Comparison of ENCODE assay signal across 30 cellular contexts in the genomic region with DNA sequence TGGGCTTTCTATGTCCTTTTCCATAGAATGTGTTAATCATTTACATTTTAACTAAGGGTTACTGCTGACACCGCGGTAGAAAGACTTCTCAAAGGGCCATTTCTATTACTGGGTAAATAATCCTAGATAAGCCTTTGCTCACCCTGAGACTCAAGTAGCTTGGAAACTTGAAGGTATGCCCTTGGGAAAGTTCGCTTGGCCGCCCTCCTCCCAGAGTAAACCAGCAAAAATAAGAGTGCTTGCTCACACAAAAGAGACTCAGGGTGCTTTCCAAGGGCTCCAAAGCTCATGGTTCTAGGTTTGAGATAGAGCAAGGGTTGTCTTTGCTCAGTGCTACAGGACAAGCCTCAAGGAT.
A peak's percentile ranks its signal among the peaks of the same experiment; 100 is the strongest.
DNase-seq lines count a peak whose midpoint lies in the region; ATAC-seq, FAIRE-seq and TF ChIP-seq lines count a peak whose summit lies in the region.
"Had no signal": no experiment of that assay in that cellular context is flagged by ENCODE, and none has a peak within 500 bp of the region (broad histone marks: within the 10 kb centered on the region; RNA-seq: fewer than 3 reads in every experiment).

No MANE protein-coding gene starts in this region.

- 29% methylated on average over 4 of the region's 4 CpGs for WGBS in hepatocyte (ENCODE audit: low lambda C conversion rate, missing lambda C conversion rate)

- H3K36me3 ChIP-seq in hepatocyte (replicated peaks; ENCODE audit: insufficient read depth, low read depth) = no peaks in the 10 kb centered on the region
- H3K36me3 ChIP-seq in mucosa of rectum (ENCODE audit: control insufficient read depth in 2 of 2, insufficient read depth in 2 of 2, low read length in 2 of 2) = no peaks in the 10 kb centered on the region
- H3K36me3 ChIP-seq: prostate gland, sigmoid colon had no signal

- no peaks in the 10 kb centered on the region for H3K9me2 ChIP-seq in hepatocyte (replicated peaks; ENCODE audit: insufficient read depth)

- peak overlapping the region; percentile 71 for H3K27ac Mint-ChIP-seq in type B pancreatic cell
- H3K27ac Mint-ChIP-seq: activated CD8-positive, alpha-beta T cell treated with anti-CD3 and anti-CD28 coated beads for 36 hours; CD4-positive, alpha-beta T cell; stimulated activated naive B cell treated with anti-CD40 and anti-IgM and Interleukin-4, amounts not matched to agents 10 μg/mL and 1 μg/mL and 100 μg/mL, for 72 hours had no signal

- no peaks in the 10 kb centered on the region for H3K27me3 Mint-ChIP-seq in type B pancreatic cell
- H3K27me3 Mint-ChIP-seq: activated CD8-positive, alpha-beta T cell treated with anti-CD3 and anti-CD28 coated beads for 36 hours had no signal

- no peaks in the 10 kb centered on the region for H3K36me3 Mint-ChIP-seq in type B pancreatic cell
- H3K36me3 Mint-ChIP-seq: stimulated activated naive B cell treated with anti-CD40 and anti-IgM and Interleukin-4, amounts not matched to agents 10 μg/mL and 1 μg/mL and 100 μg/mL, for 72 hours had no signal

- no peak for TF ChIP-seq CTCF in hepatocyte (IDR thresholded peaks at IDR 0.05; ENCODE audit: poor library complexity)
- no peak for TF ChIP-seq CTCF in type B pancreatic cell (conservative IDR thresholded peaks at IDR 0.05)

- DNase-seq in activated CD8-positive, alpha-beta memory T cell treated with anti-CD3 and anti-CD28 coated beads, Interleukin-2, amount 50 U/mL, for 48 hours = peak; percentile 17
- DNase-seq in activated CD8-positive, alpha-beta memory T cell treated with anti-CD3 and anti-CD28 coated beads, Interleukin-2, amount 50 U/mL, for 4 hours = no peak
- DNase-seq in hepatocyte (ENCODE audit: low spot score) (peak; percentile 71), type B pancreatic cell (ENCODE audit: extremely low spot score, unreplicated experiment) (no peak), urothelium cell line (ENCODE audit: low spot score) (no peak)
- DNase-seq: activated CD4-positive, CD25-positive, alpha-beta regulatory T cell treated with anti-CD3 and anti-CD28 coated beads, Interleukin-2, amount 50 U/mL, for 72 hours; activated CD8-positive, alpha-beta T cell treated with anti-CD3 and anti-CD28 coated beads for 36 hours; activated gamma-delta T cell; CD4-positive, alpha-beta T cell; DMS 273 treated with DMSO at 0.1 percent for 48 hours; dorsolateral prefrontal cortex; HCEC 1CT; NCI-H1417 treated with DMSO at 0.1 percent for 48 hours; NCI-H2081; NCI-H226; NCI-H774; sigmoid colon; stimulated activated CD4-positive, alpha-beta T cell treated with anti-CD3 and anti-CD28 coated beads, Interleukin-4, amount 100 ng/mL, for 4 hours; stimulated activated naive B cell treated with anti-CD40 and anti-IgM and Interleukin-4, amounts not matched to agents 10 μg/mL and 1 μg/mL and 100 μg/mL, for 72 hours; testis had no signal

- H3K4me1 ChIP-seq in hepatocyte (ENCODE audit: insufficient read depth) = peaks cover 23% of the 10 kb centered on the region
- peaks cover 0 to 7% of the 10 kb centered on the region in 2 donors for H3K4me1 ChIP-seq in mucosa of rectum (ENCODE audit: control insufficient read depth in 2 of 2, insufficient read depth in 2 of 2, low read length in 2 of 2)
- H3K4me1 ChIP-seq: sigmoid colon, testis had no signal

- no peak for FAIRE-seq in urothelium cell line (lab: Jason Lieb, UNC)
- FAIRE-seq: astrocyte, HTR-8/SVneo, keratinocyte, TTC549 had no signal

- peaks cover 2% of the 10 kb centered on the region for H3K79me2 ChIP-seq in hepatocyte

- ATAC-seq in GM19463 (IDR thresholded peaks at IDR 0.05; ENCODE audit: unreplicated experiment) (no peak), GM21576 (IDR thresholded peaks at IDR 0.05; ENCODE audit: unreplicated experiment) (no peak)
- ATAC-seq: activated CD8-positive, alpha-beta T cell treated with anti-CD3 and anti-CD28 coated beads for 36 hours; stimulated activated naive B cell treated with anti-CD40 and anti-IgM and Interleukin-4, amounts not matched to agents 10 μg/mL and 1 μg/mL and 100 μg/mL, for 72 hours had no signal

- no peak overlapping the region for H2AFZ ChIP-seq in hepatocyte

- peak overlapping the region; percentile 47 for H3K4me2 ChIP-seq in hepatocyte

- H3K27me3 ChIP-seq in hepatocyte (no peaks in the 10 kb centered on the region), mucosa of rectum (ENCODE audit: control insufficient read depth in 2 of 2, insufficient read depth in 2 of 2, low read length in 2 of 2) (no peaks in the 10 kb centered on the region)
- H3K27me3 ChIP-seq: sigmoid colon, testis had no signal

- no peaks in the 10 kb centered on the region for H3K9me3 Mint-ChIP-seq in type B pancreatic cell
- H3K9me3 Mint-ChIP-seq: activated CD8-positive, alpha-beta T cell treated with anti-CD3 and anti-CD28 coated beads for 36 hours; CD4-positive, alpha-beta T cell had no signal

- no peak overlapping the region for H3K9ac ChIP-seq in mucosa of rectum (ENCODE audit: low read depth in 1 of 2, low read length in 2 of 2)

- H3K4me3 Mint-ChIP-seq in type B pancreatic cell = peak overlapping the region; percentile 1
- H3K4me3 Mint-ChIP-seq: activated CD8-positive, alpha-beta T cell treated with anti-CD3 and anti-CD28 coated beads for 36 hours; CD4-positive, alpha-beta T cell; stimulated activated naive B cell treated with anti-CD40 and anti-IgM and Interleukin-4, amounts not matched to agents 10 μg/mL and 1 μg/mL and 100 μg/mL, for 72 hours had no signal

- H3K9me3 ChIP-seq in hepatocyte (ENCODE audit: low read depth) = no peaks in the 10 kb centered on the region
- no peaks in the 10 kb centered on the region for H3K9me3 ChIP-seq in mucosa of rectum (ENCODE audit: control insufficient read depth in 2 of 2, low read length in 2 of 2)
- H3K9me3 ChIP-seq: prostate gland, sigmoid colon, testis had no signal

- peak overlapping the region; percentile 82 for H3K27ac ChIP-seq in hepatocyte
- peak overlapping the region; percentile 44 to 50 for H3K27ac ChIP-seq in mucosa of rectum (ENCODE audit: low read depth in 2 of 2, low read length in 2 of 2)
- H3K27ac ChIP-seq: dorsolateral prefrontal cortex, prostate gland, RWPE1, sigmoid colon, SK-N-MC, testis had no signal

- H3K4me1 Mint-ChIP-seq in type B pancreatic cell (ENCODE audit: unreplicated experiment) = no peaks in the 10 kb centered on the region

- H3K4me3 ChIP-seq in hepatocyte = no peak overlapping the region
- no peak overlapping the region for H3K4me3 ChIP-seq in mucosa of rectum (ENCODE audit: low read length in 2 of 2)
- H3K4me3 ChIP-seq: dorsolateral prefrontal cortex, prostate gland, sigmoid colon, SK-N-MC, testis had no signal

- H4K20me1 ChIP-seq in hepatocyte (ENCODE audit: insufficient read depth, poor library complexity, severe bottlenecking) = no peaks in the 10 kb centered on the region

Comparison
In these comparisons a context has a peak if more than half of its experiments do, and no peak if none do; other contexts are left out.
1. DNase-seq: peak in activated CD8-positive, alpha-beta memory T cell treated with anti-CD3 and anti-CD28 coated beads, Interleukin-2, amount 50 U/mL, for 48 hours (single experiment) and hepatocyte (single experiment); none in activated CD8-positive, alpha-beta memory T cell treated with anti-CD3 and anti-CD28 coated beads, Interleukin-2, amount 50 U/mL, for 4 hours (single experiment), type B pancreatic cell (single experiment) and urothelium cell line (single experiment).